In the genomic region with DNA sequence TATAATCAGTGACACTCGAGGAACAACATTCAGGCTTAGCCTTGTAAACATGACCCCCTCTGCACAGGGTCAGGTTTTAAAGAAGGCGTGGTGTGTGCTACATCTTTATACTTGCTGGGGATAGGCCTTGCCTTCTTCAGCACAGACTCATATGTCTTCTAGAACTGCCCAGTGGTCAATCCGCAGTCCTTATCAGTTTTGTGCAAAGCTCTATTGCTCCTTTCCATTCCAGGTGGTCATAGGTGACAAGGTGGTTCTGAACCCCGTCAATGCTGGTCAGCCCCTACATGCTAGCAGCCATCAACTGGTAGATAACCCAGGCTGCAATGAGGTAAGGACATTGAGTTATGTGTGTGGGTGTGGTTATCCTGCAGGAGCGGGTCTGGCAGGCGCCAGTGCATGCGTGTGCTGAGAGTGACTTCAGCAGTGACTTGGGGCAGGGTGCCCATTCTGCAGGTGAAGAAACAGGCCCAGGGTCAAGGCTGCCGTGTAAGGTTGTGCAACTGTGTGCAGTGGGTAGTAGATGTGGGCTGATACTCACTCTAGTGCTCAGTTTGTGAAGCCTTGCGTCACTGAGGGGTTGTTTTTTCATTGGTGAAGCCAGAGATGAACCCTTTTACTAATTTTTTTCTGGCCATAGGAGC, we compare ENCODE assay signal across 25 cellular contexts.
"Had no signal": no experiment of that assay in that cellular context is flagged by ENCODE, and none has a peak within 500 bp of the region (broad histone marks: within the 10 kb centered on the region; RNA-seq: fewer than 3 reads in every experiment).

No MANE protein-coding gene starts in this region.

- H3K27ac ChIP-seq: cardiac muscle cell, hepatocyte, neural progenitor cell, ovary, psoas muscle, skin epidermis, upper lobe of left lung had no signal

- H3K27me3 ChIP-seq: cardiac muscle cell, esophagus squamous epithelium, hepatocyte, neural progenitor cell, ovary, upper lobe of left lung had no signal

- FAIRE-seq: islet of Langerhans, TTC549 had no signal

- H3K4me3 Mint-ChIP-seq: activated T-helper 17 cell treated with anti-CD3 and anti-CD28 coated beads, Interleukin-2, amount 50 U/mL, for 72 hours; dendritic cell treated with granulocyte-macrophage colony-stimulating factor and Interleukin-4, amounts not matched to agents 40 ng/mL and 50 ng/mL, for 4 days; neural progenitor cell; stimulated activated naive CD8-positive, alpha-beta T cell treated with anti-CD3 and anti-CD28 coated beads, Interleukin-15, Interleukin-2, amounts not matched to agents 100 ng/mL and 50 ng/mL, for 24 hours had no signal

- H3K4me1 Mint-ChIP-seq: activated T-helper 17 cell treated with anti-CD3 and anti-CD28 coated beads, Interleukin-2, amount 50 U/mL, for 72 hours had no signal

- H3K9me3 Mint-ChIP-seq: activated T-helper 17 cell treated with anti-CD3 and anti-CD28 coated beads, Interleukin-2, amount 50 U/mL, for 72 hours; dendritic cell treated with granulocyte-macrophage colony-stimulating factor and Interleukin-4, amounts not matched to agents 40 ng/mL and 50 ng/mL, for 4 days; naive B cell; neural progenitor cell; stimulated activated naive CD8-positive, alpha-beta T cell treated with anti-CD3 and anti-CD28 coated beads, Interleukin-15, Interleukin-2, amounts not matched to agents 100 ng/mL and 50 ng/mL, for 24 hours had no signal

- H3K4me1 ChIP-seq: esophagus squamous epithelium, neural progenitor cell, psoas muscle, upper lobe of left lung had no signal

- DNase-seq: activated CD4-positive, alpha-beta T cell treated with anti-CD3 and anti-CD28 coated beads, Interleukin-2, amount 50 U/mL, for 48 hours; activated naive CD4-positive, alpha-beta T cell treated with Interleukin-2 at 50 U/mL for 16 hours; activated T-cell treated with anti-CD3 and anti-CD28 coated beads for 4 hours; effector CD8-positive, alpha-beta T cell; esophagus squamous epithelium; left cardiac atrium; mesenchymal stem cell; mucosa of descending colon; naive B cell; psoas muscle; right cardiac atrium; stimulated activated CD4-positive, alpha-beta T cell treated with anti-CD3 and anti-CD28 coated beads, Interleukin-15, amount 100 ng/mL, for 24 hours; stimulated activated CD4-positive, alpha-beta T cell treated with anti-CD3 and anti-CD28 coated beads, Interleukin-2, amount 100 ng/mL, for 48 hours; T-helper 2 cell; upper lobe of left lung had no signal

- ATAC-seq: activated T-helper 17 cell treated with anti-CD3 and anti-CD28 coated beads, Interleukin-2, amount 50 U/mL, for 72 hours; left cardiac atrium; mucosa of descending colon; psoas muscle had no signal

- H3K27me3 Mint-ChIP-seq: activated T-helper 17 cell treated with anti-CD3 and anti-CD28 coated beads, Interleukin-2, amount 50 U/mL, for 72 hours; dendritic cell treated with granulocyte-macrophage colony-stimulating factor and Interleukin-4, amounts not matched to agents 40 ng/mL and 50 ng/mL, for 4 days; naive B cell; stimulated activated naive CD8-positive, alpha-beta T cell treated with anti-CD3 and anti-CD28 coated beads, Interleukin-15, Interleukin-2, amounts not matched to agents 100 ng/mL and 50 ng/mL, for 24 hours had no signal

- H3K27ac Mint-ChIP-seq: activated T-helper 17 cell treated with anti-CD3 and anti-CD28 coated beads, Interleukin-2, amount 50 U/mL, for 72 hours; dendritic cell treated with granulocyte-macrophage colony-stimulating factor and Interleukin-4, amounts not matched to agents 40 ng/mL and 50 ng/mL, for 4 days; neural progenitor cell; stimulated activated naive CD8-positive, alpha-beta T cell treated with anti-CD3 and anti-CD28 coated beads, Interleukin-15, Interleukin-2, amounts not matched to agents 100 ng/mL and 50 ng/mL, for 24 hours had no signal
